Comparison of ENCODE assay signal across 1 cellular context in the genomic region with DNA sequence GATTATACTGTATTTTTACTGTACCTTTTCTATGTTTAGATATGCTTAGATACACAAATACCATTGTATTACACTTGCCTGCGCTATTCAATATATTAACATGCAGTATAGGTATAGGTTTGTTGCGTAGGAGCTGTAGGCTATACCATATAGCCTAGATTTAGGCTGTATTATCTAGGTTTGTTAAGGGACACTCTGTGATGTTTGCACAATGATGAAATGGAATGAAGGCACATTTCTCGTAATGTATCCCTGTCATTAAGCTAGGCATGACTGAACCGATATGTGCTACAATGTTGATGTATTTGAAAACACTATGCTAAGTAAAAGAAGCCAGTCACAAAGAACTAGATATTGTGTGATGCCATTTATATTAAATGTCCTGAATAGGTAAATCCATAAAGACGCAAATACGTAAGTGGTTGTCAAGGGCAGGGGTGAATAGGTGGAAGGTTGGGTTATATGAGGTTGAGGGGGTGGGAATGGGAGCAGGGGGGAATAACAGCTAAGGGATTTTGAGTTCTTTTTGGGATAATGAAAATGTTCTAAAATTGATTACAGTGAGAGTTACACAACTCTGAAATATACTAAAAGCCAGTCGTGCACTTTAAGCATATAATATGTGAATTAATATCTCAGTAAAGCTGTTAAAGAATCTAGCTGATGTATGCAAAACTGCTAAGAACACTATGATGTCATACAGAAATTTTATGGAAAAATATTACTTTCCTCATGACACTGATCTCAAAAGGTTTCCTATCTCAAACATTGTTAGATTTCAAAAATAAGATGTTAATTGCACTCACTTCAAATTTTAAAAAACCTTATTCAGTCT.
A peak's percentile ranks its signal among the peaks of the same experiment; 100 is the strongest.
TF ChIP-seq lines count a peak whose summit lies in the region.

No MANE protein-coding gene starts in this region.

TF ChIP-seq in HepG2, 621 proteins besides CTCF, POLR2A, EP300 and RAD21 (continues in another document):
- no peak for TF ChIP-seq ZSCAN31 (CRISPR knock-in tag; IDR thresholded peaks at IDR 0.05; ENCODE audit: low read depth)
- TF ChIP-seq KAT8 (CRISPR knock-in tag; IDR thresholded peaks at IDR 0.05): no peak
- peak; percentile 26; the same call in 1 of the 2 replicates for TF ChIP-seq CEBPG (CRISPR knock-in tag; IDR thresholded peaks at IDR 0.05)
- TF ChIP-seq HNRNPK (IDR thresholded peaks at IDR 0.05; ENCODE audit: low read depth, low read length, poor library complexity, severe bottlenecking): peak; percentile 94
- TF ChIP-seq ZNF619 (CRISPR knock-in tag; IDR thresholded peaks at IDR 0.05): no peak
- peak; percentile 20; the same call in 1 of the 2 replicates for TF ChIP-seq CREM (IDR thresholded peaks at IDR 0.05)
- TF ChIP-seq CREM (CRISPR knock-in tag; IDR thresholded peaks at IDR 0.05): no peak
- no peak for TF ChIP-seq PRDM4 (CRISPR knock-in tag; IDR thresholded peaks at IDR 0.05; ENCODE audit: borderline replicate concordance)
- TF ChIP-seq ZNF589 (CRISPR knock-in tag; conservative IDR thresholded peaks at IDR 0.05): no peak
- no peak for TF ChIP-seq ZNF335 (CRISPR knock-in tag; IDR thresholded peaks at IDR 0.05)
- no peak for TF ChIP-seq SALL2 (CRISPR knock-in tag; IDR thresholded peaks at IDR 0.05)
- no peak for TF ChIP-seq ZNF331 (CRISPR knock-in tag; IDR thresholded peaks at IDR 0.05)
- no peak for TF ChIP-seq ZNF101 (CRISPR knock-in tag; IDR thresholded peaks at IDR 0.05; ENCODE audit: borderline replicate concordance, low read depth)
- no peak for TF ChIP-seq MZF1 (CRISPR knock-in tag; IDR thresholded peaks at IDR 0.05; ENCODE audit: borderline replicate concordance)
- no peak for TF ChIP-seq ZNF674 (CRISPR knock-in tag; IDR thresholded peaks at IDR 0.05; ENCODE audit: low read depth)
- no peak for TF ChIP-seq ZXDC (CRISPR knock-in tag; IDR thresholded peaks at IDR 0.05)
- TF ChIP-seq ZNF468 (CRISPR knock-in tag; IDR thresholded peaks at IDR 0.05): no peak
- no peak for TF ChIP-seq ZNF337 (CRISPR knock-in tag; IDR thresholded peaks at IDR 0.05; ENCODE audit: borderline replicate concordance, low read depth)
- no peak for TF ChIP-seq ZFP82 (CRISPR knock-in tag; IDR thresholded peaks at IDR 0.05; ENCODE audit: borderline replicate concordance)
- no peak for TF ChIP-seq KDM1A (CRISPR knock-in tag; IDR thresholded peaks at IDR 0.05)
- TF ChIP-seq IRF2 (CRISPR knock-in tag; IDR thresholded peaks at IDR 0.05): no peak; the same call in 1 of the 2 replicates
- no peak for TF ChIP-seq RELA (CRISPR knock-in tag; IDR thresholded peaks at IDR 0.05)
- TF ChIP-seq ZNF782 (CRISPR knock-in tag; IDR thresholded peaks at IDR 0.05; ENCODE audit: borderline replicate concordance): no peak
- no peak for TF ChIP-seq ZSCAN20 (CRISPR knock-in tag; IDR thresholded peaks at IDR 0.05; ENCODE audit: borderline replicate concordance)
- no peak for TF ChIP-seq NFKB2 (CRISPR knock-in tag; IDR thresholded peaks at IDR 0.05; ENCODE audit: borderline replicate concordance)
- TF ChIP-seq GFI1 (CRISPR knock-in tag; IDR thresholded peaks at IDR 0.05; ENCODE audit: borderline replicate concordance): no peak
- TF ChIP-seq KDM5B (CRISPR knock-in tag; IDR thresholded peaks at IDR 0.05; ENCODE audit: borderline replicate concordance): no peak
- no peak for TF ChIP-seq HNRNPLL (IDR thresholded peaks at IDR 0.05; ENCODE audit: low read depth, low read length, poor library complexity, severe bottlenecking)
- no peak for TF ChIP-seq FOXJ3 (CRISPR knock-in tag; IDR thresholded peaks at IDR 0.05; ENCODE audit: borderline replicate concordance)
- no peak for TF ChIP-seq ZEB1 (IDR thresholded peaks at IDR 0.05; ENCODE audit: insufficient replicate concordance, low read depth)
- no peak for TF ChIP-seq ZNF800 (CRISPR knock-in tag; IDR thresholded peaks at IDR 0.05)
- TF ChIP-seq SNAPC2 (CRISPR knock-in tag; IDR thresholded peaks at IDR 0.05): no peak
- peak; percentile 85; the same call in 1 of the 2 replicates for TF ChIP-seq HOMEZ (CRISPR knock-in tag; IDR thresholded peaks at IDR 0.05; ENCODE audit: low read depth)
- no peak for TF ChIP-seq PAX8 (CRISPR knock-in tag; IDR thresholded peaks at IDR 0.05; ENCODE audit: borderline replicate concordance)
- no peak for TF ChIP-seq ZNF496 (CRISPR knock-in tag; IDR thresholded peaks at IDR 0.05; ENCODE audit: insufficient replicate concordance)
- TF ChIP-seq JUND (CRISPR knock-in tag; IDR thresholded peaks at IDR 0.05): no peak
- TF ChIP-seq HCFC1 (IDR thresholded peaks at IDR 0.05; ENCODE audit: low read depth, low read length): no peak
- no peak for TF ChIP-seq SMAD3 (CRISPR knock-in tag; IDR thresholded peaks at IDR 0.05)
- no peak for TF ChIP-seq GABPB1 (CRISPR knock-in tag; IDR thresholded peaks at IDR 0.05)
- TF ChIP-seq, protein P1, sequence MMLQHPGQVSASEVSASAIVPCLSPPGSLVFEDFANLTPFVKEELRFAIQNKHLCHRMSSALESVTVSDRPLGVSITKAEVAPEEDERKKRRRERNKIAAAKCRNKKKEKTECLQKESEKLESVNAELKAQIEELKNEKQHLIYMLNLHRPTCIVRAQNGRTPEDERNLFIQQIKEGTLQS (CRISPR knock-in tag; IDR thresholded peaks at IDR 0.05): no peak
- TF ChIP-seq ZNF570 (CRISPR knock-in tag; IDR thresholded peaks at IDR 0.05; ENCODE audit: borderline replicate concordance): no peak
- TF ChIP-seq CREB1 (IDR thresholded peaks at IDR 0.05): peak; percentile 35; the same call in 1 of the 2 replicates
- no peak for TF ChIP-seq CREB1 (CRISPR knock-in tag; IDR thresholded peaks at IDR 0.05)
- TF ChIP-seq MATR3 (CRISPR knock-in tag; IDR thresholded peaks at IDR 0.05): no peak
- no peak for TF ChIP-seq FOXP1 (IDR thresholded peaks at IDR 0.05)
- TF ChIP-seq FOXP1 (CRISPR knock-in tag; IDR thresholded peaks at IDR 0.05): no peak
- no peak for TF ChIP-seq ZNF768 (CRISPR knock-in tag; IDR thresholded peaks at IDR 0.05)
- TF ChIP-seq CEBPB (IDR thresholded peaks at IDR 0.05; ENCODE audit: borderline replicate concordance, low read depth, low read length): no peak
- no peak for TF ChIP-seq HDAC6 (IDR thresholded peaks at IDR 0.05; ENCODE audit: low read depth, low read length)
- TF ChIP-seq, protein P2, sequence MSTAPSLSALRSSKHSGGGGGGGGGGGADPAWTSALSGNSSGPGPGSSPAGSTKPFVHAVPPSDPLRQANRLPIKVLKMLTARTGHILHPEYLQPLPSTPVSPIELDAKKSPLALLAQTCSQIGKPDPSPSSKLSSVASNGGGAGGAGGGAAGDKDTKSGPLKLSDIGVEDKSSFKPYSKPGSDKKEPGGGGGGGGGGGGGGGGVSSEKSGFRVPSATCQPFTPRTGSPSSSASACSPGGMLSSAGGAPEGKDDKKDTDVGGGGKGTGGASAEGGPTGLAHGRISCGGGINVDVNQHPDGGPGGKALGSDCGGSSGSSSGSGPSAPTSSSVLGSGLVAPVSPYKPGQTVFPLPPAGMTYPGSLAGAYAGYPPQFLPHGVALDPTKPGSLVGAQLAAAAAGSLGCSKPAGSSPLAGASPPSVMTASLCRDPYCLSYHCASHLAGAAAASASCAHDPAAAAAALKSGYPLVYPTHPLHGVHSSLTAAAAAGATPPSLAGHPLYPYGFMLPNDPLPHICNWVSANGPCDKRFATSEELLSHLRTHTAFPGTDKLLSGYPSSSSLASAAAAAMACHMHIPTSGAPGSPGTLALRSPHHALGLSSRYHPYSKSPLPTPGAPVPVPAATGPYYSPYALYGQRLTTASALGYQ (CRISPR knock-in tag; IDR thresholded peaks at IDR 0.05): no peak
- TF ChIP-seq HMG20A (CRISPR knock-in tag; IDR thresholded peaks at IDR 0.05; ENCODE audit: borderline replicate concordance): no peak
- peak; percentile 81 for TF ChIP-seq ATF7 (IDR thresholded peaks at IDR 0.05)
- TF ChIP-seq ATF7 (CRISPR knock-in tag; IDR thresholded peaks at IDR 0.05): no peak
- no peak for TF ChIP-seq ZNF670 (CRISPR knock-in tag; IDR thresholded peaks at IDR 0.05; ENCODE audit: borderline replicate concordance)
- TF ChIP-seq REPIN1 (CRISPR knock-in tag; IDR thresholded peaks at IDR 0.05; ENCODE audit: borderline replicate concordance, low read depth): no peak
- no peak for TF ChIP-seq FOXO1 (CRISPR knock-in tag; IDR thresholded peaks at IDR 0.05)
- no peak for TF ChIP-seq PCBP2 (optimal IDR thresholded peaks at IDR 0.05; ENCODE audit: low read depth, low read length, poor library complexity, severe bottlenecking)
- no peak for TF ChIP-seq RARG (CRISPR knock-in tag; IDR thresholded peaks at IDR 0.05; ENCODE audit: low read depth)
- no peak for TF ChIP-seq ZNF660 (CRISPR knock-in tag; IDR thresholded peaks at IDR 0.05; ENCODE audit: borderline replicate concordance, low read depth)
- TF ChIP-seq, protein P3, sequence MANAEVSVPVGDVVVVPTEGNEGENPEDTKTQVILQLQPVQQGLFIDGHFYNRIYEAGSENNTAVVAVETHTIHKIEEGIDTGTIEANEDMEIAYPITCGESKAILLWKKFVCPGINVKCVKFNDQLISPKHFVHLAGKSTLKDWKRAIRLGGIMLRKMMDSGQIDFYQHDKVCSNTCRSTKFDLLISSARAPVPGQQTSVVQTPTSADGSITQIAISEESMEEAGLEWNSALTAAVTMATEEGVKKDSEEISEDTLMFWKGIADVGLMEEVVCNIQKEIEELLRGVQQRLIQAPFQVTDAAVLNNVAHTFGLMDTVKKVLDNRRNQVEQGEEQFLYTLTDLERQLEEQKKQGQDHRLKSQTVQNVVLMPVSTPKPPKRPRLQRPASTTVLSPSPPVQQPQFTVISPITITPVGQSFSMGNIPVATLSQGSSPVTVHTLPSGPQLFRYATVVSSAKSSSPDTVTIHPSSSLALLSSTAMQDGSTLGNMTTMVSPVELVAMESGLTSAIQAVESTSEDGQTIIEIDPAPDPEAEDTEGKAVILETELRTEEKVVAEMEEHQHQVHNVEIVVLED (CRISPR knock-in tag; IDR thresholded peaks at IDR 0.05; ENCODE audit: borderline replicate concordance): no peak
- TF ChIP-seq, protein P4, sequence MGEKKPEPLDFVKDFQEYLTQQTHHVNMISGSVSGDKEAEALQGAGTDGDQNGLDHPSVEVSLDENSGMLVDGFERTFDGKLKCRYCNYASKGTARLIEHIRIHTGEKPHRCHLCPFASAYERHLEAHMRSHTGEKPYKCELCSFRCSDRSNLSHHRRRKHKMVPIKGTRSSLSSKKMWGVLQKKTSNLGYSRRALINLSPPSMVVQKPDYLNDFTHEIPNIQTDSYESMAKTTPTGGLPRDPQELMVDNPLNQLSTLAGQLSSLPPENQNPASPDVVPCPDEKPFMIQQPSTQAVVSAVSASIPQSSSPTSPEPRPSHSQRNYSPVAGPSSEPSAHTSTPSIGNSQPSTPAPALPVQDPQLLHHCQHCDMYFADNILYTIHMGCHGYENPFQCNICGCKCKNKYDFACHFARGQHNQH (CRISPR knock-in tag; IDR thresholded peaks at IDR 0.05): no peak
